In the genomic region with DNA sequence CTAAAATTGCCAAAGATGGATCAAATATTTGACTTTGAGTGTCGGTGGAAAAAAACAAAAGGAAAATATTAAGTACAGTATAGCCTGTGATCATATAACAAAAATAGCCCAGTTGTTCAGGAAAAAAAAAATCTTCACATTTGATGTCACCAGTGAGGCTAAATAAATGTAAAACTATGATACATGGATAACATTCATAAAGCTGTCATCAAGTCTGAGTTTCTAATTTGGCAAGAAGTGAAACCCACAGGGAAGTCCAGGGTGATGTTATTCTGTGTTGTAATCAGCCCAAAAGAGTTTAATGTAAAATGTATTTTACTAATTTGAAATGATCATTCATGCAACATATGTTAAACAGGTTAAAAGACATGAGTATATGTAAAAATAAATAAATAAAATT, we compare ENCODE assay signal across 36 cellular contexts.
"Had no signal": no experiment of that assay in that cellular context is flagged by ENCODE, and none has a peak within 500 bp of the region (broad histone marks: within the 10 kb centered on the region; RNA-seq: fewer than 3 reads in every experiment).

No MANE protein-coding gene starts in this region.

- H3K36me3 ChIP-seq: MG63 had no signal

- H3K27ac ChIP-seq: KMS-11 had no signal

- H3K9me3 ChIP-seq: MG63 had no signal

- H3K27me3 ChIP-seq: MG63 had no signal

- DNase-seq: Karpas-422, Kasumi-1, KBM-7, KG1, MG63, MM.1S, MV-4-11, NCI-H1048, NCI-H1092, NCI-H1092 treated with DMSO at 0.1 percent for 48 hours, NCI-H1105, NCI-H1105 treated with DMSO at 0.1 percent for 48 hours, NCI-H1417, NCI-H1417 treated with DMSO at 0.1 percent for 48 hours, NCI-H1436, NCI-H1436 treated with DMSO at 0.1 percent for 48 hours, NCI-H146, NCI-H1694, NCI-H1694 treated with DMSO at 0.1 percent for 48 hours, NCI-H187, NCI-H187 treated with DMSO at 0.1 percent for 48 hours, NCI-H1930, NCI-H2029, NCI-H2029 treated with DMSO at 0.1 percent for 48 hours, NCI-H2081 treated with DMSO at 0.1 percent for 48 hours, NCI-H2107, NCI-H2171, NCI-H2171 treated with DMSO at 0.1 percent for 48 hours, NCI-H2227 treated with DMSO at 0.1 percent for 48 hours, NCI-H226, NCI-H345, NCI-H446, NCI-H446 treated with DMSO at 0.1 percent for 48 hours, NCI-H510A, NCI-H510A treated with DMSO at 0.1 percent for 48 hours had no signal

- H3K4me3 ChIP-seq: MG63 had no signal
